9 cellular contexts compared by ENCODE assay signal in genomic region chr7:143003393-143004051, GRCh38. TPM values are rescaled to one million over a fixed set of nuclear protein-coding genes. Genes with fewer than 3 reads are reported as not detected.
DNase-seq lines count a peak whose midpoint lies in the region; ATAC-seq and TF ChIP-seq lines count a peak whose summit lies in the region.
"Had no signal": no experiment of that assay in that cellular context is flagged by ENCODE, and none has a peak within 500 bp of the region (broad histone marks: within the 10 kb centered on the region; RNA-seq: fewer than 3 reads in every experiment).

No MANE protein-coding gene starts in this region.

- H3K27me3 ChIP-seq in PC-3 (ENCODE audit: low read length) = peaks cover 34% of the 10 kb centered on the region

- DNase-seq in PC-3 (peak; percentile 71), amniotic epithelial cell (ENCODE audit: low read depth) (peak; percentile 36), hepatic stellate cell (ENCODE audit: low spot score) (peak; percentile 32), skeletal muscle cell (ENCODE audit: low read depth) (no peak), islet precursor cell (no peak)

- POLR2A ChIA-PET in PC-3 (lab: Charles Lee; ENCODE audit: unreplicated experiment) = no interaction called here

- no peaks in the 10 kb centered on the region; the same call in 1 of the 2 replicates for H3K36me3 ChIP-seq in PC-3 (ENCODE audit: low read depth, low read length)

- peak; percentile 58 for ATAC-seq in GM18861 (IDR thresholded peaks at IDR 0.05; ENCODE audit: unreplicated experiment)
- ATAC-seq in HG03442 (IDR thresholded peaks at IDR 0.05; ENCODE audit: unreplicated experiment) = peak; percentile 64
- peak; percentile 64 for ATAC-seq in PC-3

- H3K4me1 ChIP-seq in PC-3 (ENCODE audit: insufficient read depth, low read length) = peaks cover 10% of the 10 kb centered on the region; the same call in 1 of the 2 replicates

- peak; percentile 96 for TF ChIP-seq CTCF in C4-2B (conservative IDR thresholded peaks at IDR 0.05)
- peak; percentile 78 for TF ChIP-seq CTCF in PC-3 (conservative IDR thresholded peaks at IDR 0.05; ENCODE audit: low read depth, low read length)

- no peaks in the 10 kb centered on the region for H3K9me3 ChIP-seq in PC-3 (ENCODE audit: low read length)

- H2AFZ ChIP-seq in PC-3 (ENCODE audit: low read length) = peak overlapping the region; percentile 91

- H3K4me3 ChIP-seq in PC-3 (ENCODE audit: low read length) (peak overlapping the region; percentile 64), skeletal muscle cell (ENCODE audit: low read depth, low read length) (peak overlapping the region; percentile 7)

- CTCF ChIA-PET in PC-3 (lab: Charles Lee) = interaction anchor here (0.6 to 1.6 kb wide), 7 partner anchors 59 to 420 kb away, joined by 3 to 13 read pairs (median 4); partner anchors contain the start of gene EPHB6

- no peaks in the 10 kb centered on the region for H3K79me2 ChIP-seq in PC-3 (ENCODE audit: low read length)

- peak overlapping the region; percentile 83 for H3K4me2 ChIP-seq in PC-3 (ENCODE audit: low read length)

- H3K27ac ChIP-seq in C4-2B = peak overlapping the region; percentile 63
- H3K27ac ChIP-seq in PC-3 (ENCODE audit: low read length) = no peak overlapping the region

- intact Hi-C loops in PC-3 (cut with micrococcal nuclease) = loop anchor here (1.0 to 10.0 kb wide), 5 partner anchors 149 to 469 kb away; no protein-coding TSS in a partner anchor

- no peaks in the 10 kb centered on the region for H3K9me2 ChIP-seq in PC-3 (replicated peaks; ENCODE audit: low read length)

- H3K9ac ChIP-seq in PC-3 (ENCODE audit: low read length) = no peak overlapping the region

- H4K20me1 ChIP-seq in PC-3 (ENCODE audit: low read length) = no peaks in the 10 kb centered on the region

- H3F3A ChIP-seq in PC-3 (ENCODE audit: low read length, unreplicated experiment) = no peaks in the 10 kb centered on the region

- no TSS peak for BruUV-seq in PC-3 (replicated peaks; lab: Mats Ljungman, UMichigan)

RNA-seq across cellular contexts. Expression of gene OR9A2, which starts 23.4 kb away (rescaled TPM):
- total RNA-seq in PC-3 (2014; rRNA removed) = not detected in 2 replicates

RNA-seq across cellular contexts. Expression of gene KEL, which starts 41.4 kb away (rescaled TPM):
- total RNA-seq in PC-3 (2014; rRNA removed) = 0.18 TPM in 1 of 2 replicates, not detected in the other

RNA-seq across cellular contexts. Expression of gene OR6V1, which starts 48.6 kb away (rescaled TPM):
- total RNA-seq in PC-3 (2014; rRNA removed) = not detected in 2 replicates
- total RNA-seq: urinary bladder had no signal

Comparison
In these comparisons a context has a peak if more than half of its experiments do, and no peak if none do; other contexts are left out.
1. DNase-seq: peak in PC-3 (single experiment), amniotic epithelial cell (single experiment) and hepatic stellate cell (single experiment); none in skeletal muscle cell (single experiment) and islet precursor cell (single experiment).
2. Peak in every context shown above with its lines, with median percentiles within 50 percentile points of each other: ATAC-seq.